ENCODE assay signal across 22 cellular contexts in the genomic region with DNA sequence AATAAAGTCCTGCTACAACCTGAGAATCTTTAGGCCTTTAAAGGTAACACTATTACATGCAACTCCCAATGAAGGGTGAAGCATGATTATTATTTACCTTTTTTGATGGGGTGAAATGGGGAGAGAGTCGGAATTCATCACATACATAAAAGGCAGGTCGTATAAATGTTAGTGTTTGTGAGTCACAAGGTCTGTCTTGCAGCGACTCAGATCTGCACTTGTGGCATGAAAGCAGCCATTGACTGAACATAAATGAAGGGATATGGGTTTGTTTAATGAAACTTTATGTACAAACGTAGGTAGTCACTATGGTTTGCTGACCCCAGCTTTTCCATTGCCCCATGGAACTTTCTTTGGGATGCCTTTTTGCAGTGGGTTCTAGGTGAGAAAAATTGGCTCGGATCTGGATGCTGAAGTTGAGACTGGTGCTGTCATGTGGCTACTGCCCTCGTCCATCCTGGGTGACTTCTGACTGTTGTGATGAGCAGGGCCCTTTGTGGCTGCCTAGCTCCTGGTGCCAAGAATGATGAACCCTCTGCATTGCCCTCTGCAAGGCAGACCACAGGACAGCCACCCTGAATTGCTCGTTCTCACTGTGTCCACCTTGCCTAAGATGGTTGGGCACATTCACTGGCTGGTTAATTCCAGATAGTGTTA. TPM values are rescaled to one million over a fixed set of nuclear protein-coding genes. Genes with fewer than 3 reads are reported as not detected.
DNase-seq lines count a peak whose midpoint lies in the region; ATAC-seq, FAIRE-seq and TF ChIP-seq lines count a peak whose summit lies in the region.
"Had no signal": no experiment of that assay in that cellular context is flagged by ENCODE, and none has a peak within 500 bp of the region (broad histone marks: within the 10 kb centered on the region; RNA-seq: fewer than 3 reads in every experiment).

No MANE protein-coding gene starts in this region.

- H3K4me1 ChIP-seq in BLaER1 treated with 17β-estradiol and CSF1 and Interleukin-3, amounts not matched to agents 10 nM and 100 nM = peaks cover 0 to 28% (median 19%) of the 10 kb centered on the region in 10 experiments; a peak in 16 of 20 replicates
- peaks cover 0 to 21% of the 10 kb centered on the region in 2 experiments; a peak in 3 of 5 replicates for H3K4me1 ChIP-seq in K562 (replicated peaks in 1 of 2; ENCODE audit: control insufficient read depth in 2 of 2, insufficient read depth in 2 of 2, low read length in 2 of 2)
- H3K4me1 ChIP-seq in neural progenitor cell = peaks cover 3% of the 10 kb centered on the region
- H3K4me1 ChIP-seq: A549 had no signal

- H3K4me1 Mint-ChIP-seq in HFFc6 (ENCODE audit: low read depth) (no peaks in the 10 kb centered on the region), neural progenitor cell (peaks cover 13% of the 10 kb centered on the region)

- H3K27me3 ChIP-seq in BLaER1 treated with 17β-estradiol and CSF1 and Interleukin-3, amounts not matched to agents 10 nM and 100 nM = no peaks in the 10 kb centered on the region
- H3K27me3 ChIP-seq in K562 (ENCODE audit: control insufficient read depth in 2 of 2, insufficient read depth in 2 of 2, low read length in 2 of 2) (peaks cover 28 to 48% of the 10 kb centered on the region in 2 experiments), neural progenitor cell (peaks cover 46% of the 10 kb centered on the region)

- intact Hi-C loops in K562 (cut with micrococcal nuclease) = no loop called here

- H3K4me3 ChIP-seq in BLaER1 treated with 17β-estradiol and CSF1 and Interleukin-3, amounts not matched to agents 10 nM and 100 nM = no peak overlapping the region
- H3K4me3 ChIP-seq in K562 = no peak overlapping the region
- no peak overlapping the region for H3K4me3 ChIP-seq in neural progenitor cell
- H3K4me3 ChIP-seq: A549 had no signal

- no TSS peak for BruUV-seq in K562 (replicated peaks; lab: Mats Ljungman, UMichigan)

- H2AFZ ChIP-seq in K562 (ENCODE audit: low read depth, low read length) (no peak overlapping the region), neural progenitor cell (replicated peaks) (no peak overlapping the region)

- TF ChIP-seq POLR2A in K562 (conservative IDR thresholded peaks at IDR 0.05) = no peak

- peak overlapping the region in 8 of 11 experiments; percentile 1 to 56 (median 30); a peak in 11 of 22 replicates for H3K4me2 ChIP-seq in BLaER1 treated with 17β-estradiol and CSF1 and Interleukin-3, amounts not matched to agents 10 nM and 100 nM
- no peak overlapping the region for H3K4me2 ChIP-seq in K562 (ENCODE audit: insufficient read depth, low read length)
- no peak overlapping the region for H3K4me2 ChIP-seq in neural progenitor cell
- H3K4me2 ChIP-seq: A549 had no signal

- H3K36me3 Mint-ChIP-seq in HFFc6 (ENCODE audit: low read depth) (no peaks in the 10 kb centered on the region), neural progenitor cell (no peaks in the 10 kb centered on the region)
- H3K36me3 Mint-ChIP-seq: CD4-positive, alpha-beta memory T cell had no signal

- DNase-seq in HFFc6 (peak; percentile 10), K562 (ENCODE audit: extremely low read depth in 1 of 4, low spot score in 3 of 4) (no peak), neural progenitor cell (ENCODE audit: low spot score) (no peak), middle frontal gyrus (ENCODE audit: extremely low spot score, low spot score) (no peak), T-helper 1 cell (no peak), glomerular visceral epithelial cell (ENCODE audit: extremely low spot score) (no peak), T1000 (lab: John Stamatoyannopoulos, UW) (no peak)
- DNase-seq: CD4-positive, alpha-beta memory T cell; NCI-H1694; NCI-H2081 treated with DMSO at 0.1 percent for 48 hours; NCI-H2171 treated with DMSO at 0.1 percent for 48 hours; NCI-H524 treated with DMSO at 0.1 percent for 48 hours; NCI-H82; OCI-M1; SHP77 had no signal

- TF ChIP-seq EP300 in K562 (IDR thresholded peaks at IDR 0.05; ENCODE audit: low read length) = no peak

- no peaks in the 10 kb centered on the region for H3K9me3 ChIP-seq in BLaER1 treated with 17β-estradiol and CSF1 and Interleukin-3, amounts not matched to agents 10 nM and 100 nM (replicated peaks in 1 of 11)
- H3K9me3 ChIP-seq in K562 (replicated peaks; ENCODE audit: control insufficient read depth, insufficient read depth, low read depth, low read length) = no peaks in the 10 kb centered on the region
- H3K9me3 ChIP-seq in neural progenitor cell (ENCODE audit: low read depth) = no peaks in the 10 kb centered on the region
- H3K9me3 ChIP-seq: A549 had no signal

- H3K79me2 ChIP-seq in K562 (ENCODE audit: control insufficient read depth, insufficient read depth, low read length) (no peaks in the 10 kb centered on the region), neural progenitor cell (ENCODE audit: low read depth) (no peaks in the 10 kb centered on the region)

- H3K27me3 Mint-ChIP-seq in HFFc6 (ENCODE audit: insufficient read depth) (peaks cover 8% of the 10 kb centered on the region), neural progenitor cell (ENCODE audit: insufficient read depth, low read depth) (peaks cover 11% of the 10 kb centered on the region)

- in situ Hi-C loops in K562 (cut with MboI) = no loop called here

- peaks cover 6% of the 10 kb centered on the region; the same call in 1 of the 2 replicates for H3K9me3 Mint-ChIP-seq in HFFc6
- H3K9me3 Mint-ChIP-seq in neural progenitor cell = no peaks in the 10 kb centered on the region
- H3K9me3 Mint-ChIP-seq: CD4-positive, alpha-beta memory T cell had no signal

- no peaks in the 10 kb centered on the region for H4K20me1 ChIP-seq in BLaER1 treated with 17β-estradiol and CSF1 and Interleukin-3, amounts not matched to agents 10 nM and 100 nM
- H4K20me1 ChIP-seq in K562 (replicated peaks; ENCODE audit: control insufficient read depth, insufficient read depth, low read length) (0 out of 2 replicates have a peak, but pooled peaks cover 5% of the 10 kb centered on the region), neural progenitor cell (ENCODE audit: low read depth) (no peaks in the 10 kb centered on the region)

- H3F3A ChIP-seq in neural progenitor cell (ENCODE audit: low read depth) = peaks cover 8% of the 10 kb centered on the region

- H3K27ac Mint-ChIP-seq in HFFc6 (no peak overlapping the region), neural progenitor cell (peak overlapping the region; percentile 53)

- CTCF ChIA-PET in K562 (lab: Yijun Ruan, JAX; ENCODE audit: low intra/inter-chr PET ratio) = interaction anchor here (0.5 to 0.7 kb wide), 2 partner anchors 228 to 755 kb away, joined by 3 read pairs; no protein-coding TSS in a partner anchor

- H3K4me3 Mint-ChIP-seq in HFFc6 = no peak overlapping the region
- H3K4me3 Mint-ChIP-seq in neural progenitor cell = no peak overlapping the region

- TF ChIP-seq CTCF in HFFc6 (IDR thresholded peaks at IDR 0.05) (no peak), K562 (IDR thresholded peaks at IDR 0.05 in 2 of 3, conservative IDR thresholded peaks at IDR 0.05 in 1 of 3; ENCODE audit: insufficient read depth in 2 of 3, low read depth in 1 of 3, low read length in 3 of 3) (no peak), neural progenitor cell (IDR thresholded peaks at IDR 0.05) (no peak)

- H3K9ac ChIP-seq in BLaER1 treated with 17β-estradiol and CSF1 and Interleukin-3, amounts not matched to agents 10 nM and 100 nM = no peak overlapping the region
- H3K9ac ChIP-seq in K562 (ENCODE audit: insufficient read depth in 1 of 2, low read depth in 2 of 2, low read length in 2 of 2) (no peak overlapping the region), neural progenitor cell (no peak overlapping the region)

- no peak for FAIRE-seq in K562 (lab: Jason Lieb, UNC)
- FAIRE-seq: A549, GM12892 had no signal

- TF ChIP-seq RAD21 in K562 (CRISPR knock-in tag; conservative IDR thresholded peaks at IDR 0.05 in 1 of 2, IDR thresholded peaks at IDR 0.05 in 1 of 2) = no peak

- H3K27ac ChIP-seq in BLaER1 treated with 17β-estradiol and CSF1 and Interleukin-3, amounts not matched to agents 10 nM and 100 nM = no peak overlapping the region
- no peak overlapping the region for H3K27ac ChIP-seq in K562 (ENCODE audit: extremely low read depth, low read depth, low read length)
- no peak overlapping the region for H3K27ac ChIP-seq in neural progenitor cell
- H3K27ac ChIP-seq: A549 had no signal

- POLR2A ChIA-PET in K562 (lab: Yijun Ruan, JAX) = interaction anchor here (0.6 to 3.2 kb wide), 5 partner anchors 10 to 92 kb away, joined by 3 to 25 read pairs (median 3); no protein-coding TSS in a partner anchor

- no peak; the same call in 1 of the 3 replicates for ATAC-seq in K562
- ATAC-seq: A549 had no signal

- H3K9me1 ChIP-seq in K562 (ENCODE audit: control insufficient read depth, insufficient read depth, low read length) = no peaks in the 10 kb centered on the region

- 4% methylated on average over 7 of the region's 7 CpGs for WGBS in K562 (ENCODE audit: insufficient coverage, low coverage, missing lambda C conversion rate)

- H3K36me3 ChIP-seq in BLaER1 treated with 17β-estradiol and CSF1 and Interleukin-3, amounts not matched to agents 10 nM and 100 nM = no peaks in the 10 kb centered on the region
- no peaks in the 10 kb centered on the region for H3K36me3 ChIP-seq in K562 (ENCODE audit: control insufficient read depth, insufficient read depth, low read length)
- no peaks in the 10 kb centered on the region for H3K36me3 ChIP-seq in neural progenitor cell

TF ChIP-seq in K562, 482 proteins besides CTCF, POLR2A, EP300 and RAD21 (continues in another document):
- TF ChIP-seq POLR2B (IDR thresholded peaks at IDR 0.05; ENCODE audit: low read depth, partially characterized antibody) (no peak), STAT5A (IDR thresholded peaks at IDR 0.05; ENCODE audit: borderline replicate concordance, low read length) (peak; percentile 17; the same call in 1 of the 2 replicates)

RNA-seq across cellular contexts. Expression of a gene that starts 11.2 kb away (rescaled TPM):
- not detected for total RNA-seq in HFFc6 (2021; fragmentation: NEBNext Ultra II Directional; extraction: Animal tissue kit (Norgen Biotek cat#: 25700))
- total RNA-seq in K562 (2011; cell fraction: chromatin; rRNA removed; ENCODE audit: low replicate concordance) = not detected in 2 replicates
- total RNA-seq in K562 (2011; cell fraction: nucleolus; rRNA removed) = not detected in 2 replicates
- total RNA-seq in K562 (2011; cell fraction: nucleoplasm; rRNA removed) = not detected in 2 replicates
- not detected in 2 replicates for total RNA-seq in K562 (2014; rRNA removed)
- not detected in 2 replicates for total RNA-seq in K562 (2014; rRNA removed; fragmentation: Illumina TruSeq; extraction: Trizol)
- total RNA-seq in K562 (2015; rRNA removed; fragmentation: Illumina TruSeq; extraction: Trizol) = not detected in 2 replicates
- not detected in 2 replicates for total RNA-seq in K562 (2021)
- not detected in 2 replicates for polyA plus RNA-seq in K562 (2011; rRNA removed)
- polyA plus RNA-seq in K562 (2011; cell fraction: cytosol; rRNA removed) = not detected in 2 replicates
- not detected in 2 replicates for polyA plus RNA-seq in K562 (2011; cell fraction: nucleus; rRNA removed)
- not detected in 2 replicates for polyA plus RNA-seq in K562 (2012)
- not detected in 2 replicates for polyA plus RNA-seq in K562 (2014; fragmentation: Illumina TruSeq; extraction: Trizol)
- polyA plus RNA-seq in K562 (2014; fragmentation: Nextera tagmentation; extraction: Ambion mirVana) = not detected
- not detected in 2 replicates for polyA plus RNA-seq in K562 (2014; rRNA removed)
- polyA minus RNA-seq in K562 (2011; rRNA and poly(A)+ RNA removed) = not detected in 2 replicates
- not detected in 2 replicates for polyA minus RNA-seq in K562 (2011; cell fraction: cytosol; rRNA and poly(A)+ RNA removed)
- not detected in 2 replicates for polyA minus RNA-seq in K562 (2011; cell fraction: nucleus; rRNA and poly(A)+ RNA removed)
- not detected in 2 replicates for total RNA-seq in neural progenitor cell (ENCODE audit: low replicate concordance)
- total RNA-seq: CD4-positive, alpha-beta memory T cell; G401; H4; RPMI7951 had no signal
- polyA plus RNA-seq: A549; BJ; CD4-positive, alpha-beta memory T cell had no signal

Comparison
In these comparisons a context has a peak if more than half of its experiments do, and no peak if none do; other contexts are left out.
1. H3K4me2 ChIP-seq: peak in BLaER1 treated with 17β-estradiol and CSF1 and Interleukin-3, amounts not matched to agents 10 nM and 100 nM (8 of 11); none in K562 (single experiment) and neural progenitor cell (single experiment).